8 cellular contexts compared by ENCODE assay signal in genomic region chr18:35240664-35241522, GRCh38. TPM values are rescaled to one million over a fixed set of nuclear protein-coding genes. Genes with fewer than 3 reads are reported as not detected.
DNase-seq lines count a peak whose midpoint lies in the region; TF ChIP-seq lines count a peak whose summit lies in the region.

Gene ZNF397, plus strand, starts transcription at chr18:35241034. Its CDS starts 1,437 bp downstream, at chr18:35242471.

- H3K4me1 Mint-ChIP-seq in HFFc6 (ENCODE audit: low read depth), result no peaks in the 10 kb centered on the region
- H3K4me1 Mint-ChIP-seq in activated naive CD4-positive, alpha-beta T cell treated with anti-CD3 and anti-CD28 coated beads, Interleukin-2, amount 50 U/mL, for 24 hours, result peaks cover 26% of the 10 kb centered on the region

- no peaks in the 10 kb centered on the region for H3K27me3 Mint-ChIP-seq in HFFc6 (ENCODE audit: insufficient read depth)
- H3K27me3 Mint-ChIP-seq in activated naive CD4-positive, alpha-beta T cell treated with anti-CD3 and anti-CD28 coated beads, Interleukin-2, amount 50 U/mL, for 24 hours, result no peaks in the 10 kb centered on the region

- peaks cover 42% of the 10 kb centered on the region for H3K36me3 ChIP-seq in SK-N-MC (ENCODE audit: insufficient read depth, low read length)

- H3K4me3 ChIP-seq in NB4 (ENCODE audit: low read depth, low read length) (peak within 1 kb of the TSS; percentile 96), SK-N-MC (peak within 1 kb of the TSS; percentile 97)

- H3K27ac Mint-ChIP-seq in HFFc6, result peak within 1 kb of the TSS; percentile 99
- H3K27ac Mint-ChIP-seq in activated naive CD4-positive, alpha-beta T cell treated with anti-CD3 and anti-CD28 coated beads, Interleukin-2, amount 50 U/mL, for 24 hours, result peak within 1 kb of the TSS; percentile 96

- peak; percentile 77 for DNase-seq in GM04503 (ENCODE audit: low read depth)
- DNase-seq in HFFc6, result peak; percentile 94
- DNase-seq in NB4 (ENCODE audit: low read depth), result peak; percentile 97
- DNase-seq in SK-N-MC (ENCODE audit: low read depth, low spot score), result peak; percentile 20
- peak; percentile 76 for DNase-seq in glomerular endothelial cell (ENCODE audit: extremely low read depth, low read depth, low spot score)
- peak; percentile 93 for DNase-seq in occipital lobe (lab: John Stamatoyannopoulos, UW)

- H3K36me3 Mint-ChIP-seq in HFFc6 (ENCODE audit: low read depth), result peaks cover 38% of the 10 kb centered on the region
- H3K36me3 Mint-ChIP-seq in activated naive CD4-positive, alpha-beta T cell treated with anti-CD3 and anti-CD28 coated beads, Interleukin-2, amount 50 U/mL, for 24 hours, result peaks cover 29% of the 10 kb centered on the region

- H3K9me3 ChIP-seq in SK-N-MC (ENCODE audit: low read depth, low read length), result peaks cover 36% of the 10 kb centered on the region

- peak within 1 kb of the TSS; percentile 97 for H3K4me3 Mint-ChIP-seq in HFFc6
- peak within 1 kb of the TSS; percentile 93 for H3K4me3 Mint-ChIP-seq in activated naive CD4-positive, alpha-beta T cell treated with anti-CD3 and anti-CD28 coated beads, Interleukin-2, amount 50 U/mL, for 24 hours

- peak within 1 kb of the TSS; percentile 91 for H3K9ac ChIP-seq in SK-N-MC (ENCODE audit: insufficient read length)

- H3K27ac ChIP-seq in SK-N-MC (peak within 1 kb of the TSS; percentile 81), temporal lobe (ENCODE audit: low read depth, low read length) (peak within 1 kb of the TSS; percentile 93)

- TF ChIP-seq CTCF in HFFc6 (IDR thresholded peaks at IDR 0.05) (no peak), NB4 (IDR thresholded peaks at IDR 0.05; ENCODE audit: low read depth, low read length) (no peak)

- H3K9me3 Mint-ChIP-seq in HFFc6, result peaks cover 39% of the 10 kb centered on the region
- H3K9me3 Mint-ChIP-seq in activated naive CD4-positive, alpha-beta T cell treated with anti-CD3 and anti-CD28 coated beads, Interleukin-2, amount 50 U/mL, for 24 hours, result peaks cover 22% of the 10 kb centered on the region

- peak; percentile 76 for TF ChIP-seq POLR2A in NB4 (IDR thresholded peaks at IDR 0.05; ENCODE audit: extremely low read depth, insufficient read length)

RNA-seq across cellular contexts. Expression of gene ZNF397, which starts in this region (rescaled TPM):
- total RNA-seq in HFFc6 (2021; fragmentation: NEBNext Ultra II Directional; extraction: Animal tissue kit (Norgen Biotek cat#: 25700)), result 10 to 100 TPM in 2 of 6 experiments, 1 to 10 TPM in 4; 8.7 to 10.2 (median 9.3) TPM
- total RNA-seq in glomerular endothelial cell, result 2.9 and 7.0 TPM in 2 replicates
- 56.0 TPM for total RNA-seq in occipital lobe
- 35.9 TPM for total RNA-seq in temporal lobe

Comparison
In these comparisons a context has a peak if more than half of its experiments do, and no peak if none do; other contexts are left out.
1. Peak in every context shown above with its lines: DNase-seq, H3K4me3 ChIP-seq and H3K27ac ChIP-seq.
2. DNase-seq: peak in every context shown above with its lines; median percentile 97 in NB4; 94 in HFFc6; 93 in occipital lobe; 77 in GM04503; 76 in glomerular endothelial cell; 20 in SK-N-MC.